Comparison of ENCODE assay signal across 11 cellular contexts in the genomic region with DNA sequence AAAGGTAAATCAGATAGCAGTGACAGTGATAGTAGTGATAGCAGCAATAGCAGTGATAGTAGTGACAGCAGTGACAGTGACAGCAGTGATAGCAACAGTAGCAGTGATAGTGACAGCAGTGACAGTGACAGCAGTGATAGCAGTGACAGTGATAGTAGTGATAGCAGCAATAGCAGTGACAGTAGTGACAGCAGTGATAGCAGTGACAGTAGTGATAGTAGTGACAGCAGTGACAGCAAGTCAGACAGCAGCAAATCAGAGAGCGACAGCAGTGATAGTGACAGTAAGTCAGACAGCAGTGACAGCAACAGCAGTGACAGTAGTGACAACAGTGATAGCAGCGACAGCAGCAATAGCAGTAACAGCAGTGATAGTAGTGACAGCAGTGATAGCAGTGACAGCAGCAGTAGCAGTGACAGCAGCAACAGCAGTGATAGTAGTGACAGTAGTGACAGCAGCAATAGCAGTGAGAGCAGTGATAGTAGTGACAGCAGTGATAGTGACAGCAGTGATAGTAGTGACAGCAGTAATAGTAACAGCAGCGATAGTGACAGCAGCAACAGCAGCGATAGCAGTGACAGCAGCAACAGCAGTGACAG. TPM values are rescaled to one million over a fixed set of nuclear protein-coding genes. Genes with fewer than 3 reads are reported as not detected.
"Had no signal": no experiment of that assay in that cellular context is flagged by ENCODE, and none has a peak within 500 bp of the region (broad histone marks: within the 10 kb centered on the region; RNA-seq: fewer than 3 reads in every experiment).

No MANE protein-coding gene starts in this region.

- H3K27ac ChIP-seq: GM23248, HL-60, KMS-11 had no signal

- H2AFZ ChIP-seq: GM23248 had no signal

- DNase-seq: GM23248, GOT3, H7, HCEC 1CT, HFFc6, KBM-7 had no signal

- H3K9ac ChIP-seq: GM23248, KMS-11 had no signal

- H3K4me3 Mint-ChIP-seq: HFFc6, IgD-negative memory B cell had no signal

- H3K27me3 Mint-ChIP-seq: IgD-negative memory B cell had no signal

- H3K4me2 ChIP-seq: KMS-11 had no signal

- H3K4me1 Mint-ChIP-seq: IgD-negative memory B cell had no signal

- H3K36me3 Mint-ChIP-seq: IgD-negative memory B cell had no signal

- H3K27ac Mint-ChIP-seq: HFFc6, IgD-negative memory B cell had no signal

- H3K4me3 ChIP-seq: GM23248 had no signal

- H3K9me3 Mint-ChIP-seq: HFFc6, IgD-negative memory B cell had no signal

RNA-seq across cellular contexts. Expression of gene DSPP, which starts 6.1 kb away (rescaled TPM):
- total RNA-seq: GM23248, H4, H7, HFFc6, HT1080 had no signal
- polyA plus RNA-seq: GM23248, IgD-negative memory B cell had no signal

RNA-seq across cellular contexts. Expression of gene DMP1, which starts 35.7 kb away (rescaled TPM):
- total RNA-seq: GM23248, H4, H7, HFFc6, HT1080 had no signal
- polyA plus RNA-seq: GM23248, IgD-negative memory B cell had no signal
